Comparison of ENCODE assay signal across 8 cellular contexts in genomic region chr22:49917997-49918910, GRCh38. TPM values are rescaled to one million over a fixed set of nuclear protein-coding genes. Genes with fewer than 3 reads are reported as not detected.
DNase-seq lines count a peak whose midpoint lies in the region; FAIRE-seq and TF ChIP-seq lines count a peak whose summit lies in the region.

Gene ALG12 (minus strand): TSS chr22:49918438. CDS start chr22:49913765, 4,673 bp downstream.
Gene CRELD2 (plus strand): TSS chr22:49918634. CDS start chr22:49918770, 136 bp downstream.

- TF ChIP-seq CTCF in neutrophil (IDR thresholded peaks at IDR 0.05) (peak; percentile 74), subcutaneous adipose tissue (IDR thresholded peaks at IDR 0.05; ENCODE audit: low read depth) (no peak)

- peaks cover 10% of the 10 kb centered on the region for H3K36me3 ChIP-seq in neutrophil

- H3K27ac Mint-ChIP-seq in activated naive CD4-positive, alpha-beta T cell treated with anti-CD3 and anti-CD28 coated beads for 36 hours, result peak within 1 kb of the TSS; percentile 80

- H3K9me3 ChIP-seq in neutrophil, result no peaks in the 10 kb centered on the region

- no peaks in the 10 kb centered on the region for H3K27me3 Mint-ChIP-seq in activated naive CD4-positive, alpha-beta T cell treated with anti-CD3 and anti-CD28 coated beads for 36 hours (ENCODE audit: low read depth)

- CTCF ChIA-PET in HEK293T (lab: Yijun Ruan, JAX), result interaction anchor here (0.6 to 0.7 kb wide), 2 partner anchors 112 to 315 kb away, joined by 3 read pairs; no protein-coding TSS in a partner anchor
- CTCF ChIA-PET in activated naive CD4-positive, alpha-beta T cell treated with anti-CD3 and anti-CD28 coated beads for 36 hours (lab: Charles Lee), result no interaction called here

- POLR2A ChIA-PET in HEK293T (lab: Yijun Ruan, JAX), result interaction anchor here (0.8 to 1.2 kb wide), 2 partner anchors 15 to 146 kb away, joined by 3 to 4 read pairs; no protein-coding TSS in a partner anchor

- no peaks in the 10 kb centered on the region for H3K27me3 ChIP-seq in neutrophil

- H3K9me3 Mint-ChIP-seq in activated naive CD4-positive, alpha-beta T cell treated with anti-CD3 and anti-CD28 coated beads for 36 hours, result no peaks in the 10 kb centered on the region

- peak within 1 kb of the TSS; percentile 83 for H3K4me3 Mint-ChIP-seq in activated naive CD4-positive, alpha-beta T cell treated with anti-CD3 and anti-CD28 coated beads for 36 hours

- intact Hi-C loops in activated naive CD4-positive, alpha-beta T cell treated with anti-CD3 and anti-CD28 coated beads for 36 hours (cut with micrococcal nuclease), result loop anchor here (1.0 to 5.0 kb wide), 3 partner anchors 13 to 81 kb away; partner anchors contain the start of gene ZBED4

- FAIRE-seq in frontal cortex (lab: Jason Lieb, UNC), result no peak

- peak within 1 kb of the TSS; percentile 91 to 98 for H3K4me3 ChIP-seq in neutrophil (ENCODE audit: low read depth in 1 of 2, low read length in 1 of 2)

- peaks cover 18 to 19% of the 10 kb centered on the region in 2 experiments for H3K4me1 ChIP-seq in neutrophil (ENCODE audit: control insufficient read depth in 1 of 2, insufficient read depth in 1 of 2, low read depth in 1 of 2, low read length in 1 of 2)

- DNase-seq in GM04503 (ENCODE audit: low read depth), result peak; percentile 67
- DNase-seq in HEK293T (ENCODE audit: extremely low spot score), result peak; percentile 99
- peak; percentile 93 for DNase-seq in MV-4-11 (lab: John Stamatoyannopoulos, UW)
- peak; percentile 95 for DNase-seq in SK-N-DZ (ENCODE audit: low spot score)
- peak; percentile 98 for DNase-seq in activated naive CD4-positive, alpha-beta T cell treated with anti-CD3 and anti-CD28 coated beads for 36 hours
- peak; percentile 100 for DNase-seq in frontal cortex (ENCODE audit: low spot score in 2 of 2)

- peaks cover 3% of the 10 kb centered on the region for H3K36me3 Mint-ChIP-seq in activated naive CD4-positive, alpha-beta T cell treated with anti-CD3 and anti-CD28 coated beads for 36 hours (ENCODE audit: low read depth)

- H3K4me1 Mint-ChIP-seq in activated naive CD4-positive, alpha-beta T cell treated with anti-CD3 and anti-CD28 coated beads for 36 hours (ENCODE audit: low read depth), result peaks cover 23% of the 10 kb centered on the region

- H3K27ac ChIP-seq in neutrophil, result peak within 1 kb of the TSS; percentile 92

TF ChIP-seq in HEK293T, 16 proteins besides CTCF, POLR2A, EP300 and RAD21:
- no peak for TF ChIP-seq PKNOX1 (IDR thresholded peaks at IDR 0.05)
- no peak for TF ChIP-seq SP1 (IDR thresholded peaks at IDR 0.05)
- no peak for TF ChIP-seq ELF4 (IDR thresholded peaks at IDR 0.05)
- TF ChIP-seq HDGF (IDR thresholded peaks at IDR 0.05; ENCODE audit: borderline replicate concordance), result no peak
- TF ChIP-seq ZNF384 (IDR thresholded peaks at IDR 0.05), result no peak
- TF ChIP-seq CTBP1 (IDR thresholded peaks at IDR 0.05; ENCODE audit: borderline replicate concordance), result no peak
- no peak for TF ChIP-seq NFRKB (IDR thresholded peaks at IDR 0.05)
- no peak for TF ChIP-seq FOXM1 (IDR thresholded peaks at IDR 0.05; ENCODE audit: borderline replicate concordance)
- TF ChIP-seq SUZ12 (IDR thresholded peaks at IDR 0.05), result no peak

RNA-seq across cellular contexts. Expression of gene ALG12, which starts in this region (rescaled TPM):
- polyA plus RNA-seq in SK-N-DZ (2014; cell fraction: cytosol; rRNA removed), result 22.9 and 24.2 TPM in 2 replicates
- 33.4 and 35.5 TPM in 2 replicates for polyA plus RNA-seq in SK-N-DZ (2014; cell fraction: nucleus; rRNA removed)
- 1 to 10 TPM; 7.4 to 9.6 TPM for total RNA-seq in activated naive CD4-positive, alpha-beta T cell treated with anti-CD3 and anti-CD28 coated beads for 36 hours
- total RNA-seq in frontal cortex (8.6 TPM), subcutaneous adipose tissue (10 to 100 TPM in 1 of 4 donors, 1 to 10 TPM in 3; 5.9 to 13.9 (median 9.2) TPM)

RNA-seq across cellular contexts. Expression of gene CRELD2, which starts in this region (rescaled TPM):
- polyA plus RNA-seq in SK-N-DZ (2014; cell fraction: cytosol; rRNA removed), result 31.3 and 34.1 TPM in 2 replicates
- 58.9 and 62.2 TPM in 2 replicates for polyA plus RNA-seq in SK-N-DZ (2014; cell fraction: nucleus; rRNA removed)
- 10 to 100 TPM; 15.3 to 16.2 TPM for total RNA-seq in activated naive CD4-positive, alpha-beta T cell treated with anti-CD3 and anti-CD28 coated beads for 36 hours
- total RNA-seq in frontal cortex (17.5 TPM), subcutaneous adipose tissue (10 to 100 TPM; 24.0 to 40.9 (median 31.9) TPM)

Comparison
In these comparisons a context has a peak if more than half of its experiments do, and no peak if none do; other contexts are left out.
1. Peak in every context shown above with its lines: DNase-seq, H3K4me3 ChIP-seq and H3K27ac ChIP-seq.